ENCODE assay signal across 18 cellular contexts in the genomic region with DNA sequence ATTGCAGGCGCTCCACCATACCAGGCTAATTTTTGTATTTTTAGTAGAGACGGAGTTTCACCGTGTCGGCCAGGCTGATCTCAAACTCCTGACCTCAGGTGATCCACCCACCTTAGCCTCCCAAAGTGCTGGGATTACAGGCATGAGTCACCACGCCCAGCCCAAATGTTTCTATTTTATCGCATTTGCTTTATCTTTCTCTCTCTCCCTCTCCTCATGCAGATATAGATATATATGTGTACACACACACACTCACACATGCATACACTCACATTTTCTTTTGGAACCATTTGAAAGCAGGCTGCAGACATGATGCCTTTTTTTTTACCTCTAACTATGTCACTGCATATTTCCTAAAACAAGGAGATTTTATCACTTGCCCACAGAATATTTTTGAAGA. TPM values are rescaled to one million over a fixed set of nuclear protein-coding genes. Genes with fewer than 3 reads are reported as not detected.
DNase-seq lines count a peak whose midpoint lies in the region; ATAC-seq, FAIRE-seq and TF ChIP-seq lines count a peak whose summit lies in the region.
"Had no signal": no experiment of that assay in that cellular context is flagged by ENCODE, and none has a peak within 500 bp of the region (broad histone marks: within the 10 kb centered on the region; RNA-seq: fewer than 3 reads in every experiment).

No MANE protein-coding gene starts in this region.

- TF ChIP-seq CTCF in Caco-2 (IDR thresholded peaks at IDR 0.05; ENCODE audit: insufficient read depth in 1 of 2, low read depth in 1 of 2, low read length in 1 of 2, severe bottlenecking in 1 of 2, unreplicated experiment in 1 of 2) = no peak
- no peak for TF ChIP-seq CTCF in PC-3 (conservative IDR thresholded peaks at IDR 0.05; ENCODE audit: low read depth, low read length)
- no peak for TF ChIP-seq CTCF in K562 (IDR thresholded peaks at IDR 0.05 in 2 of 3, conservative IDR thresholded peaks at IDR 0.05 in 1 of 3; ENCODE audit: insufficient read depth in 2 of 3, low read depth in 1 of 3, low read length in 3 of 3)
- no peak for TF ChIP-seq CTCF in mucosa of descending colon (IDR thresholded peaks at IDR 0.05)
- TF ChIP-seq CTCF in GM23338 (conservative IDR thresholded peaks at IDR 0.05; ENCODE audit: low read depth in 2 of 2) = no peak

- H4K20me1 ChIP-seq in PC-3 (ENCODE audit: low read length) (no peaks in the 10 kb centered on the region), K562 (replicated peaks; ENCODE audit: control insufficient read depth, insufficient read depth, low read length) (no peaks in the 10 kb centered on the region), Karpas-422 (ENCODE audit: insufficient read depth, low read depth, low read length) (no peaks in the 10 kb centered on the region), GM23338 (replicated peaks; ENCODE audit: insufficient read depth) (no peaks in the 10 kb centered on the region)

- H3K79me2 ChIP-seq in PC-3 (ENCODE audit: low read length) (no peaks in the 10 kb centered on the region), K562 (ENCODE audit: control insufficient read depth, insufficient read depth, low read length) (no peaks in the 10 kb centered on the region), Karpas-422 (ENCODE audit: low read length) (no peaks in the 10 kb centered on the region), GM23338 (replicated peaks; ENCODE audit: insufficient read depth) (no peaks in the 10 kb centered on the region)

- H3K27me3 Mint-ChIP-seq in Caco-2 (ENCODE audit: insufficient read depth, unreplicated experiment) (no peaks in the 10 kb centered on the region), GM23338 (ENCODE audit: insufficient read depth, low read depth, poor library complexity) (peaks cover 3% of the 10 kb centered on the region)
- H3K27me3 Mint-ChIP-seq: CD4-positive, alpha-beta T cell had no signal

- H3K4me3 ChIP-seq in Caco-2 (ENCODE audit: low read depth, low read length) (no peak overlapping the region), PC-3 (ENCODE audit: low read length) (no peak overlapping the region), K562 (no peak overlapping the region), mucosa of descending colon (no peak overlapping the region), Karpas-422 (ENCODE audit: low read length) (no peak overlapping the region), GM23338 (no peak overlapping the region)
- H3K4me3 ChIP-seq: HAP-1 had no signal

- BruUV-seq in Caco-2 (replicated peaks; lab: Mats Ljungman, UMichigan) (no TSS peak), PC-3 (replicated peaks; lab: Mats Ljungman, UMichigan) (no TSS peak), K562 (replicated peaks; lab: Mats Ljungman, UMichigan) (no TSS peak)

- H3K4me2 ChIP-seq in PC-3 (ENCODE audit: low read length) (peak overlapping the region; percentile 32; the same call in 1 of the 2 replicates), K562 (ENCODE audit: insufficient read depth, low read length) (no peak overlapping the region; the same call in 1 of the 2 replicates), Karpas-422 (ENCODE audit: low read depth, low read length, poor library complexity, severe bottlenecking) (no peak overlapping the region), GM23338 (no peak overlapping the region)

- H3K4me1 Mint-ChIP-seq in Caco-2 (ENCODE audit: low read depth, unreplicated experiment) = peaks cover 20% of the 10 kb centered on the region
- H3K4me1 Mint-ChIP-seq in GM23338 = no peaks in the 10 kb centered on the region; the same call in 2 of the 3 replicates

- TF ChIP-seq RAD21 in K562 (CRISPR knock-in tag; conservative IDR thresholded peaks at IDR 0.05 in 1 of 2, IDR thresholded peaks at IDR 0.05 in 1 of 2) = no peak

- TF ChIP-seq EP300 in K562 (IDR thresholded peaks at IDR 0.05; ENCODE audit: low read length) = no peak

- H3K27ac Mint-ChIP-seq in Caco-2 (ENCODE audit: unreplicated experiment) = no peak overlapping the region
- H3K27ac Mint-ChIP-seq in GM23338 = no peak overlapping the region
- H3K27ac Mint-ChIP-seq: CD4-positive, alpha-beta T cell; HFFc6 had no signal

- H3K4me3 Mint-ChIP-seq in Caco-2 (ENCODE audit: unreplicated experiment) (peak overlapping the region; percentile 25), GM23338 (no peak overlapping the region)
- H3K4me3 Mint-ChIP-seq: CD4-positive, alpha-beta T cell; HFFc6 had no signal

- H3K9me2 ChIP-seq in PC-3 (replicated peaks; ENCODE audit: low read length) (no peaks in the 10 kb centered on the region), Karpas-422 (replicated peaks; ENCODE audit: insufficient read depth, low read length) (no peaks in the 10 kb centered on the region), GM23338 (ENCODE audit: insufficient read depth) (no peaks in the 10 kb centered on the region)

- H3K36me3 Mint-ChIP-seq in Caco-2 (ENCODE audit: insufficient read depth, unreplicated experiment) (no peaks in the 10 kb centered on the region), GM23338 (ENCODE audit: low read depth) (peaks cover 7% of the 10 kb centered on the region; the same call in 2 of the 3 replicates)

- H3K36me3 ChIP-seq in Caco-2 (ENCODE audit: control insufficient read depth, insufficient read depth, low read length) (no peaks in the 10 kb centered on the region), PC-3 (ENCODE audit: low read depth, low read length) (no peaks in the 10 kb centered on the region), K562 (ENCODE audit: control insufficient read depth, insufficient read depth, low read length) (no peaks in the 10 kb centered on the region), mucosa of descending colon (ENCODE audit: low read depth) (no peaks in the 10 kb centered on the region), Karpas-422 (ENCODE audit: insufficient read depth, low read length) (no peaks in the 10 kb centered on the region), GM23338 (ENCODE audit: insufficient read depth) (no peaks in the 10 kb centered on the region)
- H3K36me3 ChIP-seq: BE2C, HAP-1 had no signal

- TF ChIP-seq POLR2A in K562 (conservative IDR thresholded peaks at IDR 0.05) = no peak

- H3F3A ChIP-seq in PC-3 (ENCODE audit: low read length, unreplicated experiment) = no peaks in the 10 kb centered on the region
- H3F3A ChIP-seq in GM23338 (replicated peaks; ENCODE audit: low read depth) = no peaks in the 10 kb centered on the region

- WGBS in K562 (ENCODE audit: insufficient coverage, low coverage, missing lambda C conversion rate) = 0% methylated on average over 5 of the region's 6 CpGs

- CTCF ChIA-PET in Caco-2 (lab: Charles Lee) = interaction anchor here (0.6 kb wide), 1 partner anchor 378 kb away, joined by 3 read pairs; no protein-coding TSS in a partner anchor
- CTCF ChIA-PET in PC-3 (lab: Charles Lee) = no interaction called here
- CTCF ChIA-PET in K562 (lab: Yijun Ruan, JAX; ENCODE audit: low intra/inter-chr PET ratio) = no interaction called here

- peaks cover 5% of the 10 kb centered on the region; the same call in 1 of the 2 replicates for H3K9me3 ChIP-seq in Caco-2
- H3K9me3 ChIP-seq in PC-3 (ENCODE audit: low read length) = no peaks in the 10 kb centered on the region
- no peaks in the 10 kb centered on the region; the same call in 1 of the 2 replicates for H3K9me3 ChIP-seq in K562 (replicated peaks; ENCODE audit: control insufficient read depth, insufficient read depth, low read depth, low read length)
- no peaks in the 10 kb centered on the region for H3K9me3 ChIP-seq in mucosa of descending colon
- H3K9me3 ChIP-seq in Karpas-422 (ENCODE audit: low read length) = peaks cover 4% of the 10 kb centered on the region; the same call in 1 of the 2 replicates
- H3K9me3 ChIP-seq: HAP-1 had no signal

- H3K4me1 ChIP-seq in Caco-2 (peaks cover 11% of the 10 kb centered on the region), PC-3 (ENCODE audit: insufficient read depth, low read length) (peaks cover 20% of the 10 kb centered on the region), K562 (replicated peaks in 1 of 2; ENCODE audit: control insufficient read depth in 2 of 2, insufficient read depth in 2 of 2, low read length in 2 of 2) (peaks cover 4 to 7% of the 10 kb centered on the region in 2 experiments; a peak in 3 of 5 replicates), mucosa of descending colon (ENCODE audit: low read depth) (peaks cover 9% of the 10 kb centered on the region), Karpas-422 (ENCODE audit: low read length) (peaks cover 11% of the 10 kb centered on the region), GM23338 (ENCODE audit: insufficient read depth) (no peaks in the 10 kb centered on the region)
- H3K4me1 ChIP-seq: HAP-1 had no signal

- POLR2A ChIA-PET in Caco-2 (lab: Charles Lee) = no interaction called here
- POLR2A ChIA-PET in PC-3 (lab: Charles Lee; ENCODE audit: unreplicated experiment) = no interaction called here
- POLR2A ChIA-PET in K562 (lab: Yijun Ruan, JAX) = no interaction called here

- no peak for FAIRE-seq in K562 (lab: Jason Lieb, UNC)

- H3K9me3 Mint-ChIP-seq in Caco-2 (ENCODE audit: unreplicated experiment) (no peaks in the 10 kb centered on the region), GM23338 (peaks cover 13% of the 10 kb centered on the region)
- H3K9me3 Mint-ChIP-seq: HFFc6 had no signal

- no peaks in the 10 kb centered on the region for H3K27me3 ChIP-seq in Caco-2 (replicated peaks; ENCODE audit: control insufficient read depth, insufficient read depth, low read length)
- H3K27me3 ChIP-seq in PC-3 (ENCODE audit: low read length) = no peaks in the 10 kb centered on the region
- no peaks in the 10 kb centered on the region for H3K27me3 ChIP-seq in K562 (ENCODE audit: control insufficient read depth in 2 of 2, insufficient read depth in 2 of 2, low read length in 2 of 2)
- H3K27me3 ChIP-seq in Karpas-422 (ENCODE audit: low read length) = no peaks in the 10 kb centered on the region
- H3K27me3 ChIP-seq in GM23338 (ENCODE audit: insufficient read depth) = no peaks in the 10 kb centered on the region
- H3K27me3 ChIP-seq: BE2C had no signal

- no peaks in the 10 kb centered on the region for H3K9me1 ChIP-seq in K562 (ENCODE audit: control insufficient read depth, insufficient read depth, low read length)

- H2AFZ ChIP-seq in PC-3 (ENCODE audit: low read length) = no peak overlapping the region
- no peak overlapping the region for H2AFZ ChIP-seq in K562 (ENCODE audit: low read depth, low read length)
- no peak overlapping the region for H2AFZ ChIP-seq in Karpas-422 (ENCODE audit: low read length)
- H2AFZ ChIP-seq in GM23338 = no peak overlapping the region

- H3K9ac ChIP-seq in PC-3 (ENCODE audit: low read length) (no peak overlapping the region), K562 (ENCODE audit: insufficient read depth in 1 of 2, low read depth in 2 of 2, low read length in 2 of 2) (no peak overlapping the region), Karpas-422 (ENCODE audit: low read length) (no peak overlapping the region)

- no peak overlapping the region for H3K27ac ChIP-seq in PC-3 (ENCODE audit: low read length)
- H3K27ac ChIP-seq in K562 (ENCODE audit: extremely low read depth, low read depth, low read length) = no peak overlapping the region
- H3K27ac ChIP-seq in Karpas-422 (ENCODE audit: low read length) = no peak overlapping the region
- no peak overlapping the region for H3K27ac ChIP-seq in GM23338 (ENCODE audit: low read depth)
- H3K27ac ChIP-seq: HL-60 had no signal

- DNase-seq in Caco-2 = no peak
- no peak for DNase-seq in PC-3
- DNase-seq in K562 (ENCODE audit: extremely low read depth in 1 of 4, low spot score in 3 of 4) = peak in 1 of 4 experiments; percentile 21
- DNase-seq in mucosa of descending colon = no peak
- no peak for DNase-seq in Karpas-422
- DNase-seq in GM23338 (ENCODE audit: low spot score) = no peak
- no peak for DNase-seq in NCI-H2107 (lab: John Stamatoyannopoulos, UW)
- DNase-seq: ACHN; BE2C; C1 segment of cervical spinal cord; CD4-positive, alpha-beta T cell; DMS153; DMS79 treated with DMSO at 0.1 percent for 48 hours; GF-D8; HFFc6 had no signal

- in situ Hi-C loops in K562 (cut with MboI) = no loop called here

- intact Hi-C loops in Caco-2 (cut with micrococcal nuclease; ENCODE audit: unreplicated experiment) (no loop called here), PC-3 (cut with micrococcal nuclease) (no loop called here), K562 (cut with micrococcal nuclease) (no loop called here), mucosa of descending colon (cut with DNase I, micrococcal nuclease) (no loop called here)

- ATAC-seq in PC-3 (peak; percentile 30), K562 (0 out of 3 replicates have a peak, but pooled peaks have one; percentile 23), mucosa of descending colon (peak; percentile 25), GM23338 (no peak)

RNA-seq across cellular contexts. Expression of a gene that starts 7.3 kb away (rescaled TPM):
- total RNA-seq in Caco-2 (2022) (26.2 and 42.8 TPM in 2 replicates), PC-3 (2014; rRNA removed) (18.5 and 26.3 TPM in 2 replicates), K562 (2014; rRNA removed) (18.3 and 21.4 TPM in 2 replicates), K562 (2014; rRNA removed; fragmentation: Illumina TruSeq; extraction: Trizol) (25.1 and 33.5 TPM in 2 replicates), K562 (2015; rRNA removed; fragmentation: Illumina TruSeq; extraction: Trizol) (23.0 and 23.6 TPM in 2 replicates), K562 (2021) (24.1 and 25.3 TPM in 2 replicates), mucosa of descending colon (10 to 100 TPM; 28.1 to 36.5 (median 32.8) TPM)
- 22.1 and 32.8 TPM in 2 replicates for total RNA-seq in K562 (2011; cell fraction: chromatin; rRNA removed; ENCODE audit: low replicate concordance)
- total RNA-seq in K562 (2011; cell fraction: nucleolus; rRNA removed) = 16.7 and 23.5 TPM in 2 replicates
- total RNA-seq in K562 (2011; cell fraction: nucleoplasm; rRNA removed) = 14.1 and 14.9 TPM in 2 replicates
- polyA plus RNA-seq in K562 (2011; rRNA removed) (19.8 and 26.9 TPM in 2 replicates), K562 (2014; fragmentation: Illumina TruSeq; extraction: Trizol) (22.8 and 23.0 TPM in 2 replicates), K562 (2014; fragmentation: Nextera tagmentation; extraction: Ambion mirVana) (10 to 100 TPM; 13.7 to 14.3 TPM), K562 (2014; rRNA removed) (19.7 and 25.0 TPM in 2 replicates), GM23338 (2016; fragmentation: Nextera tagmentation; extraction: Ambion mirVana) (16.5 and 24.2 TPM in 2 replicates)
- 14.4 and 15.6 TPM in 2 replicates for polyA plus RNA-seq in K562 (2011; cell fraction: cytosol; rRNA removed)
- polyA plus RNA-seq in K562 (2011; cell fraction: nucleus; rRNA removed) = 22.4 and 29.5 TPM in 2 replicates
- 21.3 and 22.2 TPM in 2 replicates for polyA plus RNA-seq in K562 (2012)
- 32.0 and 42.5 TPM in 2 replicates for polyA minus RNA-seq in K562 (2011; rRNA and poly(A)+ RNA removed)
- polyA minus RNA-seq in K562 (2011; cell fraction: cytosol; rRNA and poly(A)+ RNA removed) = 13.7 and 19.9 TPM in 2 replicates
- 24.5 and 26.8 TPM in 2 replicates for polyA minus RNA-seq in K562 (2011; cell fraction: nucleus; rRNA and poly(A)+ RNA removed)
- total RNA-seq in Karpas-422 (2014; rRNA removed; shearing (Covaris generic); ENCODE audit: low replicate concordance) = 60.4 and 61.7 TPM in 2 replicates
- 20.2 and 24.4 TPM in 2 replicates for total RNA-seq in GM23338 (2014; rRNA removed; shearing (Covaris generic))

RNA-seq across cellular contexts. Expression of a gene that starts 55.9 kb away (rescaled TPM):
- total RNA-seq in Caco-2 (2022) (6.0 and 12.3 TPM in 2 replicates), PC-3 (2014; rRNA removed) (2.8 and 3.2 TPM in 2 replicates), K562 (2014; rRNA removed) (0.27 and 0.57 TPM in 2 replicates), K562 (2014; rRNA removed; fragmentation: Illumina TruSeq; extraction: Trizol) (0.67 and 0.91 TPM in 2 replicates), K562 (2015; rRNA removed; fragmentation: Illumina TruSeq; extraction: Trizol) (0.33 and 0.34 TPM in 2 replicates), K562 (2021) (0.65 and 0.82 TPM in 2 replicates), mucosa of descending colon (under 1 TPM; 0.44 to 0.99 (median 0.49) TPM)
- total RNA-seq in K562 (2011; cell fraction: chromatin; rRNA removed; ENCODE audit: low replicate concordance) = 0.37 and 0.84 TPM in 2 replicates
- total RNA-seq in K562 (2011; cell fraction: nucleolus; rRNA removed) = 0.17 and 0.26 TPM in 2 replicates
- total RNA-seq in K562 (2011; cell fraction: nucleoplasm; rRNA removed) = 0.31 and 0.44 TPM in 2 replicates
- polyA plus RNA-seq in K562 (2011; rRNA removed) (0.35 and 0.51 TPM in 2 replicates), K562 (2014; fragmentation: Illumina TruSeq; extraction: Trizol) (1.5 and 1.8 TPM in 2 replicates), K562 (2014; fragmentation: Nextera tagmentation; extraction: Ambion mirVana) (under 1 TPM; 0.50 to 0.59 TPM), K562 (2014; rRNA removed) (0.48 and 0.58 TPM in 2 replicates), GM23338 (2016; fragmentation: Nextera tagmentation; extraction: Ambion mirVana) (0.10 and 0.43 TPM in 2 replicates)
- polyA plus RNA-seq in K562 (2011; cell fraction: cytosol; rRNA removed) = 0.24 and 0.34 TPM in 2 replicates
- 0.23 and 0.29 TPM in 2 replicates for polyA plus RNA-seq in K562 (2011; cell fraction: nucleus; rRNA removed)
- 0.86 and 12.2 TPM in 2 replicates for polyA plus RNA-seq in K562 (2012)
- 0.32 and 0.75 TPM in 2 replicates for polyA minus RNA-seq in K562 (2011; rRNA and poly(A)+ RNA removed)
- not detected in 2 replicates for polyA minus RNA-seq in K562 (2011; cell fraction: cytosol; rRNA and poly(A)+ RNA removed)
- polyA minus RNA-seq in K562 (2011; cell fraction: nucleus; rRNA and poly(A)+ RNA removed) = 0.27 TPM in 1 of 2 replicates, not detected in the other
- 44.0 and 102 TPM in 2 replicates for total RNA-seq in Karpas-422 (2014; rRNA removed; shearing (Covaris generic); ENCODE audit: low replicate concordance)
- 0.16 and 0.28 TPM in 2 replicates for total RNA-seq in GM23338 (2014; rRNA removed; shearing (Covaris generic))
- total RNA-seq: A172 had no signal
